Comparison of ENCODE assay signal across 8 cellular contexts in genomic region chr1:15524283-15525042, GRCh38. TPM values are rescaled to one million over a fixed set of nuclear protein-coding genes. Genes with fewer than 3 reads are reported as not detected.
DNase-seq lines count a peak whose midpoint lies in the region; ATAC-seq and TF ChIP-seq lines count a peak whose summit lies in the region.

No MANE protein-coding gene starts in this region.

- peaks cover 6% of the 10 kb centered on the region for H3K36me3 Mint-ChIP-seq in nephron progenitor cell (ENCODE audit: low read depth)

- H3K9me3 Mint-ChIP-seq in nephron progenitor cell: no peaks in the 10 kb centered on the region

- no peaks in the 10 kb centered on the region for H3K9me3 ChIP-seq in RWPE2 (ENCODE audit: severe bottlenecking)

- peak overlapping the region; percentile 92 for H3K4me3 Mint-ChIP-seq in nephron progenitor cell

- peaks cover 69% of the 10 kb centered on the region for H3K4me1 Mint-ChIP-seq in nephron progenitor cell

- peaks cover 5% of the 10 kb centered on the region for H3K27me3 Mint-ChIP-seq in nephron progenitor cell (ENCODE audit: low read depth, poor library complexity)

- peak overlapping the region; percentile 77 for H3K4me3 ChIP-seq in H7 (ENCODE audit: insufficient read depth, low read depth, low read length)
- H3K4me3 ChIP-seq in RWPE2 (ENCODE audit: severe bottlenecking): peak overlapping the region; percentile 55
- peak overlapping the region; percentile 80 for H3K4me3 ChIP-seq in fibroblast of the aortic adventitia (ENCODE audit: low read depth, low read length)

- H3K36me3 ChIP-seq in H7 (replicated peaks; ENCODE audit: control insufficient read depth, insufficient read depth, low read length) (no peaks in the 10 kb centered on the region), RWPE2 (ENCODE audit: low read depth) (peaks cover 9% of the 10 kb centered on the region; the same call in 1 of the 2 replicates)

- peak overlapping the region; percentile 100 for H3K27ac Mint-ChIP-seq in nephron progenitor cell

- TF ChIP-seq CTCF in RWPE2 (IDR thresholded peaks at IDR 0.05; ENCODE audit: poor library complexity, severe bottlenecking) (no peak), fibroblast of the aortic adventitia (IDR thresholded peaks at IDR 0.05; ENCODE audit: insufficient read depth, low read length) (no peak), nephron progenitor cell (IDR thresholded peaks at IDR 0.05) (no peak)

- H3K27ac ChIP-seq in RWPE2 (ENCODE audit: poor library complexity, severe bottlenecking): peak overlapping the region; percentile 57

- no peaks in the 10 kb centered on the region for H3K4me1 ChIP-seq in RWPE2 (ENCODE audit: insufficient read depth, poor library complexity, severe bottlenecking)

- DNase-seq in Daoy (ENCODE audit: low read depth): peak; percentile 99
- peak; percentile 99 for DNase-seq in H7
- peak; percentile 94 for DNase-seq in M059J (ENCODE audit: low read depth)
- peak; percentile 98 for DNase-seq in RWPE2 (ENCODE audit: low spot score)
- DNase-seq in activated effector memory CD4-positive, alpha-beta T cell treated with anti-CD3 and anti-CD28 coated beads, Interleukin-2, amount 50 U/mL, for 16 hours: peak; percentile 100
- peak; percentile 99 for DNase-seq in fibroblast of the aortic adventitia (ENCODE audit: low read depth)
- peak; percentile 100 for DNase-seq in nephron progenitor cell
- peak; percentile 100 for DNase-seq in stimulated activated naive CD8-positive, alpha-beta T cell treated with anti-CD3 and anti-CD28 coated beads, Interleukin-15, Interleukin-2, amounts not matched to agents 100 U/mL and 50 U/mL, for 24 hours

- no peaks in the 10 kb centered on the region for H3K27me3 ChIP-seq in H7 (ENCODE audit: control insufficient read depth, insufficient read depth, low read length)
- H3K27me3 ChIP-seq in RWPE2 (ENCODE audit: insufficient read depth, poor library complexity, severe bottlenecking): no peaks in the 10 kb centered on the region

- peak; percentile 22 for ATAC-seq in RWPE2 (ENCODE audit: low read depth)
- ATAC-seq in stimulated activated naive CD8-positive, alpha-beta T cell treated with anti-CD3 and anti-CD28 coated beads, Interleukin-15, Interleukin-2, amounts not matched to agents 100 U/mL and 50 U/mL, for 24 hours: peak; percentile 59

RNA-seq across cellular contexts. Expression of gene CASP9, which starts 0.4 kb away (rescaled TPM):
- total RNA-seq in Daoy (2014; rRNA removed; shearing (Covaris generic)): 5.5 and 13.4 TPM in 2 replicates
- 14.1 and 15.0 TPM in 2 replicates for total RNA-seq in H7 (2014; rRNA removed; shearing (Covaris generic))
- total RNA-seq in M059J (2014; rRNA removed; shearing (Covaris generic)): 5.0 and 10.1 TPM in 2 replicates
- total RNA-seq in fibroblast of the aortic adventitia (ENCODE audit: low replicate concordance): 5.2 and 7.1 TPM in 2 replicates

RNA-seq across cellular contexts. Expression of gene DNAJC16, which starts 2.2 kb away (rescaled TPM):
- total RNA-seq in Daoy (2014; rRNA removed; shearing (Covaris generic)): 10.9 and 11.8 TPM in 2 replicates
- 14.7 and 15.7 TPM in 2 replicates for total RNA-seq in H7 (2014; rRNA removed; shearing (Covaris generic))
- 12.1 and 17.6 TPM in 2 replicates for total RNA-seq in M059J (2014; rRNA removed; shearing (Covaris generic))
- total RNA-seq in fibroblast of the aortic adventitia (ENCODE audit: low replicate concordance): 8.6 and 20.0 TPM in 2 replicates

RNA-seq across cellular contexts. Expression of gene CELA2B, which starts 48.6 kb away (rescaled TPM):
- total RNA-seq in Daoy (2014; rRNA removed; shearing (Covaris generic)): not detected in 2 replicates
- not detected in 2 replicates for total RNA-seq in H7 (2014; rRNA removed; shearing (Covaris generic))
- not detected in 2 replicates for total RNA-seq in M059J (2014; rRNA removed; shearing (Covaris generic))
- total RNA-seq in fibroblast of the aortic adventitia (ENCODE audit: low replicate concordance): not detected in 2 replicates

Comparison
In these comparisons a context has a peak if more than half of its experiments do, and no peak if none do; other contexts are left out.
1. Peak in every context shown above with its lines: DNase-seq, ATAC-seq, H3K4me3 ChIP-seq and H3K27ac ChIP-seq.